9 cellular contexts compared by ENCODE assay signal in the genomic region with DNA sequence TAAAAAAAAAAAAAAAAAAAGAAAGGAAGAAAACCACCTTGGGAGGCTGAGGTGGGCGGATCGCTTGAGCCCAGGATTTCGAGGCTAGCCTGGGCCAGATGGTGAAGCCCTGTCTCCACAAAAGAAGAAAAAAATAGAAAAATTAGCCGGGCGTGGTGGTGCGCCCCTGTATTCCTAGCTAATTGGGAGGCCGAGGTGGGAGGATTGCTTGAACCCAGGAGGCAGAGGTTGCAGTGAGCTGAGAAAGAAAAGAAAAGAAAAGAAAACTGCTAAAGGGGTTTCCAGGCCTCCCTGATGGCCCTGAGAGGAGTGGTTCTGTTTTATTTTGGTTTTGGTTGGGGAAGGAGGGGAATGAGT. TPM values are rescaled to one million over a fixed set of nuclear protein-coding genes. Genes with fewer than 3 reads are reported as not detected.
DNase-seq lines count a peak whose midpoint lies in the region; ATAC-seq and TF ChIP-seq lines count a peak whose summit lies in the region.
"Had no signal": no experiment of that assay in that cellular context is flagged by ENCODE, and none has a peak within 500 bp of the region (broad histone marks: within the 10 kb centered on the region; RNA-seq: fewer than 3 reads in every experiment).

No MANE protein-coding gene starts in this region.

- no peak for TF ChIP-seq POLR2A in esophagus squamous epithelium (IDR thresholded peaks at IDR 0.05)

- TF ChIP-seq CTCF in GM06990 (IDR thresholded peaks at IDR 0.05; ENCODE audit: insufficient read depth, low read length, poor library complexity, severe bottlenecking) (no peak), RWPE2 (IDR thresholded peaks at IDR 0.05; ENCODE audit: poor library complexity, severe bottlenecking) (no peak), esophagus squamous epithelium (IDR thresholded peaks at IDR 0.05) (no peak), retinal pigment epithelial cell (conservative IDR thresholded peaks at IDR 0.05; ENCODE audit: low read depth, low read length) (no peak)

- H3K9me3 ChIP-seq in RWPE2 (ENCODE audit: severe bottlenecking) (no peaks in the 10 kb centered on the region), esophagus squamous epithelium (no peaks in the 10 kb centered on the region)

- H3K27me3 ChIP-seq in GM06990 (replicated peaks; ENCODE audit: control insufficient read depth, insufficient read depth, low read length) (no peaks in the 10 kb centered on the region), RWPE2 (ENCODE audit: insufficient read depth, poor library complexity, severe bottlenecking) (no peaks in the 10 kb centered on the region), esophagus squamous epithelium (no peaks in the 10 kb centered on the region)

- no peaks in the 10 kb centered on the region for H3K4me1 ChIP-seq in RWPE2 (ENCODE audit: insufficient read depth, poor library complexity, severe bottlenecking)
- H3K4me1 ChIP-seq in esophagus squamous epithelium = peaks cover 17 to 50% (median 29%) of the 10 kb centered on the region in 3 donors

- H3K36me3 ChIP-seq in GM06990 (ENCODE audit: control insufficient read depth, insufficient read depth, low read length) (peaks cover 8% of the 10 kb centered on the region), RWPE2 (ENCODE audit: low read depth) (peaks cover 26% of the 10 kb centered on the region), esophagus squamous epithelium (peaks cover 0 to 33% (median 7%) of the 10 kb centered on the region in 3 donors)

- ATAC-seq in RWPE2 (ENCODE audit: low read depth) (no peak), GM19351 (IDR thresholded peaks at IDR 0.05; ENCODE audit: unreplicated experiment) (no peak), GM21447 (IDR thresholded peaks at IDR 0.05; ENCODE audit: unreplicated experiment) (no peak), GM18511 (IDR thresholded peaks at IDR 0.05; ENCODE audit: unreplicated experiment) (no peak)

- H3K27ac ChIP-seq in RWPE2 (ENCODE audit: poor library complexity, severe bottlenecking) = peak overlapping the region; percentile 7
- H3K27ac ChIP-seq in esophagus squamous epithelium = peak overlapping the region in 2 of 4 donors; percentile 89 to 97

- H3K4me3 ChIP-seq in GM06990 (replicated peaks; ENCODE audit: low read depth, low read length) = peak overlapping the region; percentile 74
- peak overlapping the region; percentile 79 for H3K4me3 ChIP-seq in RWPE2 (ENCODE audit: severe bottlenecking)
- peak overlapping the region; percentile 77 to 96 (median 92) for H3K4me3 ChIP-seq in esophagus squamous epithelium
- peak overlapping the region; percentile 79 for H3K4me3 ChIP-seq in retinal pigment epithelial cell (ENCODE audit: low read length)

- intact Hi-C loops in esophagus squamous epithelium (cut with DNase I) = no loop called here

- DNase-seq in GM06990 (ENCODE audit: extremely low read depth, insufficient read length) = no peak
- DNase-seq in RWPE2 (ENCODE audit: low spot score) = no peak
- no peak for DNase-seq in esophagus squamous epithelium (lab: John Stamatoyannopoulos, UW)
- DNase-seq in retinal pigment epithelial cell (ENCODE audit: low read depth) = no peak
- DNase-seq in stimulated activated CD4-positive, alpha-beta T cell treated with anti-CD3 and anti-CD28 coated beads, Interleukin-15, amount 100 ng/mL, for 24 hours = no peak
- DNase-seq: NCI-H1417 had no signal

- 87 to 90% methylated on average over 7 of the region's 7 CpGs for WGBS in esophagus squamous epithelium, 2 donors

RNA-seq across cellular contexts. Expression of gene ZNF473, which starts 0.7 kb away (rescaled TPM):
- total RNA-seq in esophagus squamous epithelium = 10 to 100 TPM in 1 of 4 donors, 1 to 10 TPM in 3; 3.6 to 14.9 (median 4.5) TPM

RNA-seq across cellular contexts. Expression of gene VRK3, which starts 1.4 kb away (rescaled TPM):
- 10 to 100 TPM; 12.7 to 26.1 (median 20.9) TPM for total RNA-seq in esophagus squamous epithelium
